In the genomic region with DNA sequence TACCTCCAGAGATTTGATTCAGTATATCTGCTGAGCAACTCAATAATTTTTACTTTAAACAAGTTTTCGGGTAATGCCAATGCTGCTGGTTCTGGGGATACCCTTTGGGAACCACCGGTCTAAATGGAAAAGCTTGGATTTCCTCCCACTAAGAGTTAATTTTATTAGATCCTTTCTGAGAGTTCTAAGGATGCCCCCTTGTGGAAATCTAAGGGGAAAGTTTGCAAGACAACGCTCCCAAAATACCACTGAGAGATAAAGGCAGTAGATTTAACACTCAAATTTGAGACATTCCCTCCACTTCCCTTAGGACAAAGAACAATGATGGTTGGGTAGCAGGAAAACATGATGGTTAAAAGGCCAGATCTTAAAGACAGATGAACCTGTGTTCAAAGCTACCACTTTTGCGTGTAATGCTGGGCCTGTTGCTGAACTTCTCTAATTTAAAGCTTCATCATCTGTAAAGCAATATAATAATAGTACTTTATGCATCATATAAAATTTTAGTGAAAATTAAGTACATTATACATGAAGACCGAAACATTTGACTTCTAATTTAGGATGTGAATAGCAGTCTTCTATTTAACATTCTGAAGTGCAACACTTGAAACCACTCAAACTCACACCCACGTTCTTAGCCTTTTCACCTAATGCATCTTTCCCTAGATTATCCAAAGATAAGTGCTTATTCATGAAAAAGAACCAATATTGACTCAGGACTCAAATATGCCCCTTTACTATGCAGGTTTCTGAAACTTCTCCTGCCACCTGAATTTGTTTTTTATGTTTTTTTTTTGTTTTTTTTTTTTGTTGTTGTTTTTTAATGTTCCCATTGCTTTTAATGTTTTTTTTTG, we compare ENCODE assay signal across 8 cellular contexts.
DNase-seq lines count a peak whose midpoint lies in the region; ATAC-seq and TF ChIP-seq lines count a peak whose summit lies in the region.

No MANE protein-coding gene starts in this region.

- DNase-seq in EL (peak; percentile 45), NCI-H1105 treated with DMSO at 0.1 percent for 48 hours (lab: John Stamatoyannopoulos, UW) (peak; percentile 21), mesothelial cell of epicardium (ENCODE audit: low spot score in 2 of 2, unreplicated experiment in 2 of 2) (no peak)
- no peak for DNase-seq in activated CD4-positive, alpha-beta T cell treated with anti-CD3 and anti-CD28 coated beads for 48 hours
- no peak for DNase-seq in stimulated activated CD4-positive, alpha-beta T cell treated with anti-CD3 and anti-CD28 coated beads, Interleukin-15, amount 100 ng/mL, for 24 hours
- no peak for DNase-seq in T-helper 2 cell treated with Interferon-gamma antibody and Interleukin-4, amounts not matched to agents 5 μg/mL and 100 μg/mL, for 36 hours (ENCODE audit: low spot score)

- H3K27me3 Mint-ChIP-seq in brain: peaks cover 3% of the 10 kb centered on the region
- no peaks in the 10 kb centered on the region for H3K27me3 Mint-ChIP-seq in mesothelial cell of epicardium (ENCODE audit: low read depth)
- H3K27me3 Mint-ChIP-seq in T-helper 2 cell treated with Interferon-gamma antibody and Interleukin-4, amounts not matched to agents 5 μg/mL and 100 μg/mL, for 36 hours (ENCODE audit: low read depth): no peaks in the 10 kb centered on the region

- no peaks in the 10 kb centered on the region for H3K27me3 ChIP-seq in gastroesophageal sphincter

- H3K27ac ChIP-seq in gastroesophageal sphincter: no peak overlapping the region

- 73 to 77% methylated on average over 4 to 6 of the region's 6 CpGs for WGBS in gastroesophageal sphincter (ENCODE audit: low coverage in 1 of 2), 2 donors

- no peaks in the 10 kb centered on the region for H3K36me3 Mint-ChIP-seq in brain
- H3K36me3 Mint-ChIP-seq in mesothelial cell of epicardium: no peaks in the 10 kb centered on the region
- no peaks in the 10 kb centered on the region for H3K36me3 Mint-ChIP-seq in T-helper 2 cell treated with Interferon-gamma antibody and Interleukin-4, amounts not matched to agents 5 μg/mL and 100 μg/mL, for 36 hours (ENCODE audit: low read depth)

- H3K4me3 Mint-ChIP-seq in brain (no peak overlapping the region), mesothelial cell of epicardium (no peak overlapping the region)
- H3K4me3 Mint-ChIP-seq in T-helper 2 cell treated with Interferon-gamma antibody and Interleukin-4, amounts not matched to agents 5 μg/mL and 100 μg/mL, for 36 hours: no peak overlapping the region

- no peaks in the 10 kb centered on the region for H3K9me3 ChIP-seq in gastroesophageal sphincter

- no peaks in the 10 kb centered on the region for H3K9me3 Mint-ChIP-seq in brain
- H3K9me3 Mint-ChIP-seq in mesothelial cell of epicardium: no peaks in the 10 kb centered on the region
- peaks cover 28% of the 10 kb centered on the region for H3K9me3 Mint-ChIP-seq in T-helper 2 cell treated with Interferon-gamma antibody and Interleukin-4, amounts not matched to agents 5 μg/mL and 100 μg/mL, for 36 hours

- no peak overlapping the region for H3K4me3 ChIP-seq in gastroesophageal sphincter

- TF ChIP-seq CTCF in brain (conservative IDR thresholded peaks at IDR 0.05) (peak; percentile 51 to 72), mesothelial cell of epicardium (IDR thresholded peaks at IDR 0.05; ENCODE audit: unreplicated experiment) (peak; percentile 43), gastroesophageal sphincter (IDR thresholded peaks at IDR 0.05) (peak in 2 of 4 experiments; percentile 16 to 33)

- TF ChIP-seq POLR2A in gastroesophageal sphincter (IDR thresholded peaks at IDR 0.05): no peak

- H3K4me1 Mint-ChIP-seq in brain (no peaks in the 10 kb centered on the region), mesothelial cell of epicardium (no peaks in the 10 kb centered on the region)
- no peaks in the 10 kb centered on the region for H3K4me1 Mint-ChIP-seq in T-helper 2 cell treated with Interferon-gamma antibody and Interleukin-4, amounts not matched to agents 5 μg/mL and 100 μg/mL, for 36 hours (ENCODE audit: low read depth)

- no peak for TF ChIP-seq EP300 in gastroesophageal sphincter (IDR thresholded peaks at IDR 0.05)

- H3K36me3 ChIP-seq in gastroesophageal sphincter: no peaks in the 10 kb centered on the region

- H3K27ac Mint-ChIP-seq in brain: no peak overlapping the region
- no peak overlapping the region for H3K27ac Mint-ChIP-seq in mesothelial cell of epicardium
- H3K27ac Mint-ChIP-seq in T-helper 2 cell treated with Interferon-gamma antibody and Interleukin-4, amounts not matched to agents 5 μg/mL and 100 μg/mL, for 36 hours: no peak overlapping the region

- no peak for ATAC-seq in gastroesophageal sphincter

- H3K4me1 ChIP-seq in gastroesophageal sphincter: no peaks in the 10 kb centered on the region

Comparison
In these comparisons a context has a peak if more than half of its experiments do, and no peak if none do; other contexts are left out.
1. DNase-seq: peak in EL (single experiment) and NCI-H1105 treated with DMSO at 0.1 percent for 48 hours (single experiment); none in mesothelial cell of epicardium (0 of 2), activated CD4-positive, alpha-beta T cell treated with anti-CD3 and anti-CD28 coated beads for 48 hours (single experiment), stimulated activated CD4-positive, alpha-beta T cell treated with anti-CD3 and anti-CD28 coated beads, Interleukin-15, amount 100 ng/mL, for 24 hours (single experiment) and T-helper 2 cell treated with Interferon-gamma antibody and Interleukin-4, amounts not matched to agents 5 μg/mL and 100 μg/mL, for 36 hours (single experiment).